Comparison of ENCODE assay signal across 28 cellular contexts in genomic region chr20:61733216-61733615, GRCh38.
"Had no signal": no experiment of that assay in that cellular context is flagged by ENCODE, and none has a peak within 500 bp of the region (broad histone marks: within the 10 kb centered on the region; RNA-seq: fewer than 3 reads in every experiment).

No MANE protein-coding gene starts in this region.

- FAIRE-seq: K562 had no signal

- H3K9me3 Mint-ChIP-seq: activated naive CD4-positive, alpha-beta T cell treated with anti-CD3 and anti-CD28 coated beads for 36 hours; activated T-cell treated with anti-CD3 and anti-CD28 coated beads, Interleukin-2, amount 50 U/mL, for 24 hours; activated T-helper 1 cell treated with anti-CD3 and anti-CD28 coated beads, Interleukin-12 subunit alpha, Interleukin-12 subunit beta, Interleukin-2, Interleukin-4 antibody, amounts not matched to agents 30 ng/mL and 10 ng/mL and 1 ng/mL, durations not matched to agents 14 hours and 24 hours and 36 hours; WTC11 had no signal

- H3K4me3 ChIP-seq: breast epithelium, K562 had no signal

- ATAC-seq: activated CD8-positive, alpha-beta memory T cell treated with anti-CD3 and anti-CD28 coated beads, Interleukin-2, amount 10 ng/mL, durations not matched to agents 7 days and 5 days; K562; Panc1; T-helper 17 cell; WTC11 had no signal

- H3K27me3 Mint-ChIP-seq: T-helper 17 cell had no signal

- H3K4me1 Mint-ChIP-seq: activated CD8-positive, alpha-beta memory T cell treated with anti-CD3 and anti-CD28 coated beads, Interleukin-2, amount 10 ng/mL, durations not matched to agents 7 days and 5 days had no signal

- H3K36me3 ChIP-seq: breast epithelium had no signal

- DNase-seq: activated CD4-positive, alpha-beta T cell treated with anti-CD3 and anti-CD28 coated beads for 48 hours; activated CD4-positive, alpha-beta T cell treated with anti-CD3 and anti-CD28 coated beads, Interleukin-2, amount 50 U/mL, for 48 hours; activated CD4-positive, CD25-positive, alpha-beta regulatory T cell treated with anti-CD3 and anti-CD28 coated beads, Interleukin-2, amount 50 U/mL, for 72 hours; activated CD8-positive, alpha-beta memory T cell treated with anti-CD3 and anti-CD28 coated beads, Interleukin-2, amount 10 ng/mL, durations not matched to agents 7 days and 5 days; activated gamma-delta T cell; activated naive CD4-positive, alpha-beta T cell treated with anti-CD3 and anti-CD28 coated beads for 36 hours; activated T-cell treated with anti-CD3 and anti-CD28 coated beads, Interleukin-2, amount 50 U/mL, for 24 hours; caudate nucleus; Karpas-422; MM.1S; NCI-H1105 treated with DMSO at 0.1 percent for 48 hours; NCI-H1436 treated with DMSO at 0.1 percent for 48 hours; NCI-H187; NCI-H2081; NCI-H510A treated with DMSO at 0.1 percent for 48 hours; NCI-H69; NK-92 treated with Interleukin-12 subunit alpha and Interleukin-12 subunit beta, amount 100 ng/mL, for 24 hours; OCI-M1; RPMI8226; SHP77; T-helper 17 cell; T-helper 9 cell had no signal

- H3K36me3 Mint-ChIP-seq: activated CD8-positive, alpha-beta memory T cell treated with anti-CD3 and anti-CD28 coated beads, Interleukin-2, amount 10 ng/mL, durations not matched to agents 7 days and 5 days; activated naive CD8-positive, alpha-beta T cell; WTC11 had no signal

- H3K27ac Mint-ChIP-seq: activated CD8-positive, alpha-beta memory T cell treated with anti-CD3 and anti-CD28 coated beads, Interleukin-2, amount 10 ng/mL, durations not matched to agents 7 days and 5 days; activated naive CD4-positive, alpha-beta T cell treated with anti-CD3 and anti-CD28 coated beads for 36 hours; activated naive CD8-positive, alpha-beta T cell; activated T-cell treated with anti-CD3 and anti-CD28 coated beads, Interleukin-2, amount 50 U/mL, for 24 hours; activated T-helper 1 cell treated with anti-CD3 and anti-CD28 coated beads, Interleukin-12 subunit alpha, Interleukin-12 subunit beta, Interleukin-2, Interleukin-4 antibody, amounts not matched to agents 30 ng/mL and 10 ng/mL and 1 ng/mL, durations not matched to agents 14 hours and 24 hours and 36 hours; T-helper 17 cell; WTC11 had no signal

- H3K9me3 ChIP-seq: breast epithelium had no signal

- H3K27ac ChIP-seq: breast epithelium had no signal

- H3K4me1 ChIP-seq: breast epithelium had no signal

- H3K4me3 Mint-ChIP-seq: activated CD8-positive, alpha-beta memory T cell treated with anti-CD3 and anti-CD28 coated beads, Interleukin-2, amount 10 ng/mL, durations not matched to agents 7 days and 5 days; activated naive CD4-positive, alpha-beta T cell treated with anti-CD3 and anti-CD28 coated beads for 36 hours; activated naive CD8-positive, alpha-beta T cell; activated T-cell treated with anti-CD3 and anti-CD28 coated beads, Interleukin-2, amount 50 U/mL, for 24 hours; activated T-helper 1 cell treated with anti-CD3 and anti-CD28 coated beads, Interleukin-12 subunit alpha, Interleukin-12 subunit beta, Interleukin-2, Interleukin-4 antibody, amounts not matched to agents 30 ng/mL and 10 ng/mL and 1 ng/mL, durations not matched to agents 14 hours and 24 hours and 36 hours; T-helper 17 cell; WTC11 had no signal
